ENCODE assay signal across 1 cellular context in genomic region chr17:75783803-75784472, GRCh38.
TF ChIP-seq lines count a peak whose summit lies in the region.

No MANE protein-coding gene starts in this region.

TF ChIP-seq in HepG2, 621 proteins besides CTCF, POLR2A, EP300 and RAD21 (continued from another document and continues in another):
- TF ChIP-seq ZBTB40 (IDR thresholded peaks at IDR 0.05) (no peak), ZBTB40 (CRISPR knock-in tag; IDR thresholded peaks at IDR 0.05) (no peak), ARNT2 (CRISPR knock-in tag; IDR thresholded peaks at IDR 0.05; ENCODE audit: low read depth) (no peak), PHF20 (CRISPR knock-in tag; IDR thresholded peaks at IDR 0.05) (no peak), WIZ (CRISPR knock-in tag; IDR thresholded peaks at IDR 0.05) (no peak), ZZZ3 (CRISPR knock-in tag; IDR thresholded peaks at IDR 0.05; ENCODE audit: borderline replicate concordance) (no peak), ZNF776 (CRISPR knock-in tag; IDR thresholded peaks at IDR 0.05) (0 out of 2 replicates have a peak, but pooled peaks have one; percentile 81), TCF7L2 (IDR thresholded peaks at IDR 0.05; ENCODE audit: low read depth, low read length) (no peak), ZNF138 (CRISPR knock-in tag; IDR thresholded peaks at IDR 0.05; ENCODE audit: low read depth) (no peak), KDM1A (CRISPR knock-in tag; IDR thresholded peaks at IDR 0.05) (no peak), ZKSCAN5 (CRISPR knock-in tag; IDR thresholded peaks at IDR 0.05) (no peak), SP140L (CRISPR knock-in tag; IDR thresholded peaks at IDR 0.05; ENCODE audit: borderline replicate concordance) (no peak), GABPA (IDR thresholded peaks at IDR 0.05; ENCODE audit: low read depth, low read length) (no peak), GABPA (CRISPR knock-in tag; IDR thresholded peaks at IDR 0.05; ENCODE audit: low read depth) (no peak), KMT2A (CRISPR knock-in tag; IDR thresholded peaks at IDR 0.05) (no peak), TBL1XR1 (IDR thresholded peaks at IDR 0.05; ENCODE audit: borderline replicate concordance, low read length, partially characterized antibody) (no peak), TMF1 (CRISPR knock-in tag; IDR thresholded peaks at IDR 0.05; ENCODE audit: low read depth) (no peak; the same call in 1 of the 2 replicates), HNF4A (CRISPR knock-in tag; IDR thresholded peaks at IDR 0.05) (no peak), JDP2 (CRISPR knock-in tag; IDR thresholded peaks at IDR 0.05; ENCODE audit: borderline replicate concordance) (no peak), MAF1 (CRISPR knock-in tag; IDR thresholded peaks at IDR 0.05; ENCODE audit: borderline replicate concordance) (peak; percentile 12; the same call in 1 of the 2 replicates), KDM5A (IDR thresholded peaks at IDR 0.05; ENCODE audit: borderline replicate concordance, low read length) (no peak), ZNF777 (CRISPR knock-in tag; IDR thresholded peaks at IDR 0.05) (peak; percentile 66), BHLHE40 (IDR thresholded peaks at IDR 0.05; ENCODE audit: low read length) (no peak), ZNF12 (CRISPR knock-in tag; IDR thresholded peaks at IDR 0.05) (0 out of 2 replicates have a peak, but pooled peaks have one; percentile 41), MTA3 (CRISPR knock-in tag; IDR thresholded peaks at IDR 0.05) (no peak), ZNF552 (CRISPR knock-in tag; IDR thresholded peaks at IDR 0.05; ENCODE audit: borderline replicate concordance) (no peak), IRX3 (CRISPR knock-in tag; IDR thresholded peaks at IDR 0.05; ENCODE audit: borderline replicate concordance, low read depth) (no peak), SKIL (CRISPR knock-in tag; IDR thresholded peaks at IDR 0.05; ENCODE audit: borderline replicate concordance) (no peak), IKZF1 (IDR thresholded peaks at IDR 0.05) (no peak), REXO4 (CRISPR knock-in tag; IDR thresholded peaks at IDR 0.05; ENCODE audit: borderline replicate concordance) (no peak), ZNF841 (CRISPR knock-in tag; IDR thresholded peaks at IDR 0.05; ENCODE audit: borderline replicate concordance) (no peak), ZNF709 (CRISPR knock-in tag; IDR thresholded peaks at IDR 0.05) (no peak), HMG20B (CRISPR knock-in tag; conservative IDR thresholded peaks at IDR 0.05) (no peak), KDM3A (CRISPR knock-in tag; IDR thresholded peaks at IDR 0.05; ENCODE audit: low read depth) (no peak), ZNF446 (CRISPR knock-in tag; IDR thresholded peaks at IDR 0.05) (no peak), TEAD3 (CRISPR knock-in tag; optimal IDR thresholded peaks at IDR 0.05; ENCODE audit: borderline replicate concordance) (no peak), KDM4B (CRISPR knock-in tag; IDR thresholded peaks at IDR 0.05) (0 out of 2 replicates have a peak, but pooled peaks have one; percentile 30), GATAD2A (CRISPR knock-in tag; IDR thresholded peaks at IDR 0.05) (no peak), HOXA5 (CRISPR knock-in tag; IDR thresholded peaks at IDR 0.05) (peak; percentile 15; the same call in 1 of the 2 replicates), MED8 (CRISPR knock-in tag; IDR thresholded peaks at IDR 0.05; ENCODE audit: insufficient replicate concordance) (no peak), ZNF260 (CRISPR knock-in tag; IDR thresholded peaks at IDR 0.05; ENCODE audit: borderline replicate concordance, low read depth) (no peak), TOPORS (CRISPR knock-in tag; IDR thresholded peaks at IDR 0.05) (no peak), ZNF383 (CRISPR knock-in tag; IDR thresholded peaks at IDR 0.05; ENCODE audit: borderline replicate concordance) (0 out of 2 replicates have a peak, but pooled peaks have one; percentile 4), ZNF619 (CRISPR knock-in tag; IDR thresholded peaks at IDR 0.05) (no peak), ZNF235 (CRISPR knock-in tag; IDR thresholded peaks at IDR 0.05; ENCODE audit: borderline replicate concordance) (no peak), MLXIP (CRISPR knock-in tag; IDR thresholded peaks at IDR 0.05; ENCODE audit: borderline replicate concordance) (0 out of 2 replicates have a peak, but pooled peaks have one; percentile 32), LBX2 (CRISPR knock-in tag; IDR thresholded peaks at IDR 0.05; ENCODE audit: borderline replicate concordance) (0 out of 2 replicates have a peak, but pooled peaks have one; percentile 59), PRDM10 (CRISPR knock-in tag; IDR thresholded peaks at IDR 0.05; ENCODE audit: low read depth) (no peak), ZNF616 (CRISPR knock-in tag; IDR thresholded peaks at IDR 0.05; ENCODE audit: low read depth) (0 out of 2 replicates have a peak, but pooled peaks have one; percentile 42)
